In the genomic region with DNA sequence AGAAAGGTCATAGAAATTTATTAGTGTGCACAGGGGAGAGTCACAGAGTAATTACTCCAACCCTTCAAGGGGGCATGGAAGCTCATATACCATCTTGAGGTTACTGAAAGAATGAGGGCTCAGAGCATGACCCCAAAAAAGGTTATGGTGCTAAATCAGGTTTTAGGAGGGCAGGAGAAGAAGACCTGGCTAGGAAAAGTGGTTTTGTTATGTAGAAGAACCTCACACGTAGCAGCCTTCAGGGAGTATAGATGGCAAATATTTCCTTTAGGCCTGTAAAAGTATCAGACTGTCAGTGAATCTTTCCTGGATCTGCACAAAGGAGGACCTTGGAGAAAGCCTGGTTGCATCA, we compare ENCODE assay signal across 15 cellular contexts.
DNase-seq lines count a peak whose midpoint lies in the region; ATAC-seq, FAIRE-seq and TF ChIP-seq lines count a peak whose summit lies in the region.
"Had no signal": no experiment of that assay in that cellular context is flagged by ENCODE, and none has a peak within 500 bp of the region (broad histone marks: within the 10 kb centered on the region; RNA-seq: fewer than 3 reads in every experiment).

No MANE protein-coding gene starts in this region.

- H3K27ac ChIP-seq in heart right ventricle (peak overlapping the region in 7 of 10 donors; percentile 28 to 68 (median 52)), mucosa of rectum (ENCODE audit: low read depth in 2 of 2, low read length in 2 of 2) (peak overlapping the region; percentile 1 to 26), vagina (peak overlapping the region; percentile 16)

- H3K27me3 ChIP-seq in heart right ventricle (no peaks in the 10 kb centered on the region), mucosa of rectum (ENCODE audit: control insufficient read depth in 2 of 2, insufficient read depth in 2 of 2, low read length in 2 of 2) (no peaks in the 10 kb centered on the region), vagina (no peaks in the 10 kb centered on the region)

- H3K9ac ChIP-seq in mucosa of rectum (ENCODE audit: low read depth in 1 of 2, low read length in 2 of 2), result no peak overlapping the region

- no peak for TF ChIP-seq CTCF in heart right ventricle (IDR thresholded peaks at IDR 0.05)
- TF ChIP-seq CTCF in choroid plexus epithelial cell (conservative IDR thresholded peaks at IDR 0.05; ENCODE audit: low read depth, low read length), result no peak
- no peak for TF ChIP-seq CTCF in vagina (IDR thresholded peaks at IDR 0.05)

- no peak for FAIRE-seq in frontal cortex (lab: Jason Lieb, UNC)
- FAIRE-seq: GM12878 had no signal

- no peak overlapping the region for H3K4me3 ChIP-seq in heart right ventricle
- no peak overlapping the region for H3K4me3 ChIP-seq in choroid plexus epithelial cell (ENCODE audit: low read depth, low read length)
- no peak overlapping the region for H3K4me3 ChIP-seq in mucosa of rectum (ENCODE audit: low read length in 2 of 2)
- no peak overlapping the region for H3K4me3 ChIP-seq in vagina
- H3K4me3 ChIP-seq: GM12878 had no signal

- ATAC-seq in heart right ventricle (no peak), Right ventricle myocardium superior (ENCODE audit: poor library complexity) (no peak)
- ATAC-seq: CD8-positive, alpha-beta T cell; GM12878; WTC11 had no signal

- DNase-seq in heart right ventricle (no peak), Right ventricle myocardium superior (no peak), choroid plexus epithelial cell (ENCODE audit: low read depth) (peak; percentile 30), vagina (ENCODE audit: extremely low spot score in 2 of 2) (no peak), frontal cortex (ENCODE audit: low spot score in 2 of 2) (no peak), erythroblast (lab: John Stamatoyannopoulos, UW) (no peak), NCI-H69 (lab: John Stamatoyannopoulos, UW) (no peak)
- DNase-seq: activated effector memory CD4-positive, alpha-beta T cell treated with anti-CD3 and anti-CD28 coated beads, Interleukin-2, amount 50 U/mL, for 16 hours; CD8-positive, alpha-beta T cell; NCI-H774; RPMI8226; stimulated activated CD4-positive, alpha-beta T cell treated with anti-CD3 and anti-CD28 coated beads, Interleukin-4, amount 100 ng/mL, for 4 hours had no signal

- TF ChIP-seq POLR2A in vagina (IDR thresholded peaks at IDR 0.05) (no peak), erythroblast (IDR thresholded peaks at IDR 0.05; ENCODE audit: low read length) (no peak)

- H3K36me3 ChIP-seq in heart right ventricle (no peaks in the 10 kb centered on the region), mucosa of rectum (ENCODE audit: control insufficient read depth in 2 of 2, insufficient read depth in 2 of 2, low read length in 2 of 2) (no peaks in the 10 kb centered on the region), vagina (no peaks in the 10 kb centered on the region)

- H3K4me1 ChIP-seq in heart right ventricle (peaks cover 9 to 59% (median 31%) of the 10 kb centered on the region in 9 donors), mucosa of rectum (ENCODE audit: control insufficient read depth in 2 of 2, insufficient read depth in 2 of 2, low read length in 2 of 2) (peaks cover 16 to 34% of the 10 kb centered on the region in 2 donors), vagina (peaks cover 30% of the 10 kb centered on the region)

- intact Hi-C loops in heart right ventricle (cut with DNase I), result loop anchor here in 1 of 10 donors (5.0 kb wide), 1 partner anchor 103 kb away; the partner anchor contains the start of gene PDE5A
- intact Hi-C loops in Right ventricle myocardium superior (cut with DNase I), result loop anchor here (10.0 kb wide), 1 partner anchor 106 kb away; the partner anchor contains the start of gene PDE5A
- intact Hi-C loops in vagina (cut with DNase I), result no loop called here

- H3K9me3 ChIP-seq in heart right ventricle (peaks cover 0 to 9% (median 0%) of the 10 kb centered on the region in 11 donors), mucosa of rectum (ENCODE audit: control insufficient read depth in 2 of 2, low read length in 2 of 2) (no peaks in the 10 kb centered on the region), vagina (no peaks in the 10 kb centered on the region)

- WGBS in heart right ventricle, 2 donors, result 32 to 50% methylated on average over 1 of the region's 1 CpG
